16 cellular contexts compared by ENCODE assay signal in genomic region chr15:64604319-64604718, GRCh38.
"Had no signal": no experiment of that assay in that cellular context is flagged by ENCODE, and none has a peak within 500 bp of the region (broad histone marks: within the 10 kb centered on the region; RNA-seq: fewer than 3 reads in every experiment).

No MANE protein-coding gene starts in this region.

- H3K4me3 ChIP-seq: adrenal gland, hepatocyte, sigmoid colon, thyroid gland had no signal

- H3K4me1 ChIP-seq: parathyroid adenoma had no signal

- FAIRE-seq: endothelial cell of umbilical vein had no signal

- H3K4me3 Mint-ChIP-seq: activated B cell treated with CpG ODN at 0.5 μM for 24 hours; activated T-helper 1 cell treated with anti-CD3 and anti-CD28 coated beads, Interleukin-12 subunit alpha, Interleukin-12 subunit beta, Interleukin-2, Interleukin-4 antibody, amounts not matched to agents 30 ng/mL and 10 ng/mL and 1 ng/mL, durations not matched to agents 14 hours and 24 hours and 36 hours; dendritic cell treated with granulocyte-macrophage colony-stimulating factor and Interleukin-4, amounts not matched to agents 40 ng/mL and 50 ng/mL, for 4 days; natural killer cell treated with Interleukin-12 subunit alpha and Interleukin-12 subunit beta and Interleukin-15 and Interleukin-18, amount 100 ng/mL, for 72 hours; stimulated activated memory B cell treated with anti-CD40 and anti-IgM and Interleukin-4, amounts not matched to agents 10 μg/mL and 1 μg/mL and 100 μg/mL, for 72 hours; T-helper 2 cell treated with Interferon-gamma antibody and Interleukin-4, amounts not matched to agents 5 μg/mL and 100 μg/mL, for 36 hours had no signal

- H3K36me3 ChIP-seq: adrenal gland, sigmoid colon, thyroid gland had no signal

- H3K27me3 Mint-ChIP-seq: activated B cell treated with CpG ODN at 0.5 μM for 24 hours; dendritic cell treated with granulocyte-macrophage colony-stimulating factor and Interleukin-4, amounts not matched to agents 40 ng/mL and 50 ng/mL, for 4 days; natural killer cell treated with Interleukin-12 subunit alpha and Interleukin-12 subunit beta and Interleukin-15 and Interleukin-18, amount 100 ng/mL, for 72 hours; stimulated activated memory B cell treated with anti-CD40 and anti-IgM and Interleukin-4, amounts not matched to agents 10 μg/mL and 1 μg/mL and 100 μg/mL, for 72 hours had no signal

- H3K36me3 Mint-ChIP-seq: natural killer cell treated with Interleukin-12 subunit alpha and Interleukin-12 subunit beta and Interleukin-15 and Interleukin-18, amount 100 ng/mL, for 72 hours; stimulated activated memory B cell treated with anti-CD40 and anti-IgM and Interleukin-4, amounts not matched to agents 10 μg/mL and 1 μg/mL and 100 μg/mL, for 72 hours had no signal

- H3K27ac Mint-ChIP-seq: activated B cell treated with CpG ODN at 0.5 μM for 24 hours; dendritic cell treated with granulocyte-macrophage colony-stimulating factor and Interleukin-4, amounts not matched to agents 40 ng/mL and 50 ng/mL, for 4 days; stimulated activated memory B cell treated with anti-CD40 and anti-IgM and Interleukin-4, amounts not matched to agents 10 μg/mL and 1 μg/mL and 100 μg/mL, for 72 hours; T-helper 2 cell treated with Interferon-gamma antibody and Interleukin-4, amounts not matched to agents 5 μg/mL and 100 μg/mL, for 36 hours had no signal

- H3K27me3 ChIP-seq: adrenal gland, hepatocyte, sigmoid colon, thyroid gland had no signal

- H3K9me3 ChIP-seq: adrenal gland, sigmoid colon, thyroid gland had no signal

- H3K4me2 ChIP-seq: hepatocyte had no signal

- DNase-seq: activated B cell treated with CpG ODN at 0.5 μM for 24 hours; activated CD4-positive, alpha-beta T cell treated with anti-CD3 and anti-CD28 coated beads for 4 hours; adrenal gland; effector CD8-positive, alpha-beta T cell; mesenchymal stem cell; sigmoid colon; stimulated activated CD4-positive, alpha-beta T cell treated with anti-CD3 and anti-CD28 coated beads, Interleukin-4, amount 100 ng/mL, for 24 hours; thyroid gland had no signal

- H2AFZ ChIP-seq: hepatocyte, parathyroid adenoma had no signal

- H3K9ac ChIP-seq: parathyroid adenoma had no signal

- H3K9me3 Mint-ChIP-seq: activated B cell treated with CpG ODN at 0.5 μM for 24 hours; activated T-helper 1 cell treated with anti-CD3 and anti-CD28 coated beads, Interleukin-12 subunit alpha, Interleukin-12 subunit beta, Interleukin-2, Interleukin-4 antibody, amounts not matched to agents 30 ng/mL and 10 ng/mL and 1 ng/mL, durations not matched to agents 14 hours and 24 hours and 36 hours; dendritic cell treated with granulocyte-macrophage colony-stimulating factor and Interleukin-4, amounts not matched to agents 40 ng/mL and 50 ng/mL, for 4 days; natural killer cell treated with Interleukin-12 subunit alpha and Interleukin-12 subunit beta and Interleukin-15 and Interleukin-18, amount 100 ng/mL, for 72 hours; stimulated activated memory B cell treated with anti-CD40 and anti-IgM and Interleukin-4, amounts not matched to agents 10 μg/mL and 1 μg/mL and 100 μg/mL, for 72 hours; T-helper 2 cell treated with Interferon-gamma antibody and Interleukin-4, amounts not matched to agents 5 μg/mL and 100 μg/mL, for 36 hours had no signal

- ATAC-seq: natural killer cell treated with Interleukin-12 subunit alpha and Interleukin-12 subunit beta and Interleukin-15 and Interleukin-18, amount 100 ng/mL, for 72 hours; stimulated activated memory B cell treated with anti-CD40 and anti-IgM and Interleukin-4, amounts not matched to agents 10 μg/mL and 1 μg/mL and 100 μg/mL, for 72 hours had no signal

- H3K27ac ChIP-seq: adrenal gland, hepatocyte, parathyroid adenoma, sigmoid colon, thyroid gland had no signal
